19 cellular contexts compared by ENCODE assay signal in genomic region chr5:151019331-151019730, GRCh38. TPM values are rescaled to one million over a fixed set of nuclear protein-coding genes. Genes with fewer than 3 reads are reported as not detected.
DNase-seq lines count a peak whose midpoint lies in the region; ATAC-seq and TF ChIP-seq lines count a peak whose summit lies in the region.
"Had no signal": no experiment of that assay in that cellular context is flagged by ENCODE, and none has a peak within 500 bp of the region (broad histone marks: within the 10 kb centered on the region; RNA-seq: fewer than 3 reads in every experiment).

No MANE protein-coding gene starts in this region.

- H3K4me2 ChIP-seq in BLaER1 (0 out of 2 replicates have a peak overlapping the region, but pooled peaks have one; percentile 99), DND-41 (ENCODE audit: insufficient read depth, low read length) (no peak overlapping the region)

- H3K27ac ChIP-seq in BLaER1: no peak overlapping the region
- no peak overlapping the region for H3K27ac ChIP-seq in DND-41 (ENCODE audit: low read length)
- H3K27ac ChIP-seq in esophagus muscularis mucosa (replicated peaks in 1 of 4): peak overlapping the region in 3 of 4 donors; percentile 85 to 86 (median 85)
- H3K27ac ChIP-seq in neutrophil: peak overlapping the region; percentile 91

- in situ Hi-C loops in KBM-7 (cut with MboI; ENCODE audit: low pct_unique_long_range_greater_than_20kb, low sequenced_read_pairs): no loop called here

- TF ChIP-seq CTCF in DND-41 (IDR thresholded peaks at IDR 0.05; ENCODE audit: borderline replicate concordance, extremely low read depth, low read length, poor library complexity, severe bottlenecking): no peak
- TF ChIP-seq CTCF in esophagus muscularis mucosa (IDR thresholded peaks at IDR 0.05): no peak
- TF ChIP-seq CTCF in neutrophil (IDR thresholded peaks at IDR 0.05): no peak

- peaks cover 3% of the 10 kb centered on the region; the same call in 1 of the 2 replicates for H3K36me3 ChIP-seq in BLaER1
- H3K36me3 ChIP-seq in DND-41 (ENCODE audit: insufficient read depth, low read length): no peaks in the 10 kb centered on the region
- H3K36me3 ChIP-seq in esophagus muscularis mucosa: peaks cover 0 to 20% (median 3%) of the 10 kb centered on the region in 4 donors
- H3K36me3 ChIP-seq in neutrophil: peaks cover 11% of the 10 kb centered on the region
- H3K36me3 ChIP-seq: ovary had no signal

- TF ChIP-seq EP300 in esophagus muscularis mucosa (IDR thresholded peaks at IDR 0.05): no peak

- TF ChIP-seq POLR2A in esophagus muscularis mucosa (IDR thresholded peaks at IDR 0.05; ENCODE audit: low read depth): no peak

- H3K4me3 ChIP-seq in BLaER1: no peak overlapping the region
- H3K4me3 ChIP-seq in DND-41 (ENCODE audit: low read depth in 1 of 2, low read length in 2 of 2): no peak overlapping the region
- H3K4me3 ChIP-seq in esophagus muscularis mucosa: no peak overlapping the region
- no peak overlapping the region for H3K4me3 ChIP-seq in neutrophil (ENCODE audit: low read depth in 1 of 2, low read length in 1 of 2)
- H3K4me3 ChIP-seq: ovary had no signal

- intact Hi-C loops in esophagus muscularis mucosa (cut with DNase I): no loop called here

- peaks cover 37% of the 10 kb centered on the region for H3K4me1 ChIP-seq in BLaER1
- H3K4me1 ChIP-seq in DND-41 (ENCODE audit: insufficient read depth, low read length): peaks cover 13% of the 10 kb centered on the region
- peaks cover 46 to 78% (median 74%) of the 10 kb centered on the region in 4 donors for H3K4me1 ChIP-seq in esophagus muscularis mucosa
- peaks cover 59 to 62% of the 10 kb centered on the region in 2 experiments for H3K4me1 ChIP-seq in neutrophil (ENCODE audit: control insufficient read depth in 1 of 2, insufficient read depth in 1 of 2, low read depth in 1 of 2, low read length in 1 of 2)

- H3K9ac ChIP-seq in BLaER1 (no peak overlapping the region), DND-41 (ENCODE audit: low read depth, low read length) (no peak overlapping the region)

- WGBS in esophagus muscularis mucosa: 78% methylated on average over 2 of the region's 2 CpGs

- H3K9me3 ChIP-seq in BLaER1 (no peaks in the 10 kb centered on the region), DND-41 (ENCODE audit: insufficient read depth, low read length, severe bottlenecking) (no peaks in the 10 kb centered on the region), esophagus muscularis mucosa (no peaks in the 10 kb centered on the region), neutrophil (no peaks in the 10 kb centered on the region)
- H3K9me3 ChIP-seq: ovary had no signal

- no peak overlapping the region for H2AFZ ChIP-seq in DND-41 (ENCODE audit: low read depth, low read length)

- H3K79me2 ChIP-seq in DND-41 (ENCODE audit: insufficient read depth, low read length): no peaks in the 10 kb centered on the region

- H3K27me3 ChIP-seq in BLaER1: peaks cover 28% of the 10 kb centered on the region
- no peaks in the 10 kb centered on the region for H3K27me3 ChIP-seq in DND-41 (ENCODE audit: insufficient read depth, low read length, poor library complexity)
- H3K27me3 ChIP-seq in esophagus muscularis mucosa: no peaks in the 10 kb centered on the region
- H3K27me3 ChIP-seq in neutrophil: no peaks in the 10 kb centered on the region
- H3K27me3 ChIP-seq: ovary had no signal

- H4K20me1 ChIP-seq in BLaER1: peaks cover 14% of the 10 kb centered on the region; the same call in 1 of the 2 replicates
- H4K20me1 ChIP-seq in DND-41 (ENCODE audit: insufficient read depth, low read length): no peaks in the 10 kb centered on the region

- ATAC-seq in DND-41 (ENCODE audit: insufficient read depth, low read depth) (0 out of 3 replicates have a peak, but pooled peaks have one; percentile 3), HG02970 (IDR thresholded peaks at IDR 0.05; ENCODE audit: low FRiP score, unreplicated experiment) (no peak)
- ATAC-seq: effector memory CD8-positive, alpha-beta T cell; left lobe of liver; Right ventricle myocardium inferior had no signal

- DNase-seq in DND-41 (no peak), esophagus muscularis mucosa (ENCODE audit: extremely low spot score) (no peak), KBM-7 (no peak)
- no peak for DNase-seq in stimulated activated naive CD4-positive, alpha-beta T cell (lab: John Stamatoyannopoulos, UW)
- DNase-seq: activated naive CD4-positive, alpha-beta T cell treated with anti-CD3 and anti-CD28 coated beads, Interleukin-2, amount 50 U/mL, for 16 hours; activated T-cell treated with anti-CD3 and anti-CD28 coated beads, Interleukin-2, amount 50 U/mL, for 48 hours; CD8-positive, alpha-beta memory T cell; effector memory CD8-positive, alpha-beta T cell; H9; NCI-H1105; NCI-H526; ovary; SW 1271 had no signal

RNA-seq across cellular contexts. Expression of gene GPX3, which starts 1.1 kb away (rescaled TPM):
- total RNA-seq in esophagus muscularis mucosa: 1,000 to 10,000 TPM; 1,165 to 3,724 (median 1,939) TPM
- total RNA-seq: activated CD8-positive, alpha-beta memory T cell treated with anti-CD3 and anti-CD28 coated beads for 36 hours; CD8-positive, alpha-beta memory T cell had no signal

Comparison
In these comparisons a context has a peak if more than half of its experiments do, and no peak if none do; other contexts are left out.
1. H3K27ac ChIP-seq: peak in esophagus muscularis mucosa (3 of 4) and neutrophil (single experiment); none in BLaER1 (single experiment) and DND-41 (single experiment).